Comparison of ENCODE assay signal across 12 cellular contexts in genomic region chr12:79997115-79997805, GRCh38.
A peak's percentile ranks its signal among the peaks of the same experiment; 100 is the strongest.
DNase-seq lines count a peak whose midpoint lies in the region; ATAC-seq and TF ChIP-seq lines count a peak whose summit lies in the region.
"Had no signal": no experiment of that assay in that cellular context is flagged by ENCODE, and none has a peak within 500 bp of the region (broad histone marks: within the 10 kb centered on the region; RNA-seq: fewer than 3 reads in every experiment).

No MANE protein-coding gene starts in this region.

- peaks cover 0 to 4% (median 0%) of the 10 kb centered on the region in 3 donors for H3K36me3 Mint-ChIP-seq in naive thymus-derived CD8-positive, alpha-beta T cell
- H3K36me3 Mint-ChIP-seq in CD4-positive, alpha-beta T cell (ENCODE audit: low read depth): no peaks in the 10 kb centered on the region

- no peaks in the 10 kb centered on the region for H3K9me3 ChIP-seq in CD4-positive, alpha-beta T cell (ENCODE audit: control insufficient read depth, low read length)
- H3K9me3 ChIP-seq: upper lobe of right lung had no signal

- no peak overlapping the region for H3K4me3 Mint-ChIP-seq in naive thymus-derived CD8-positive, alpha-beta T cell
- no peak overlapping the region for H3K4me3 Mint-ChIP-seq in CD4-positive, alpha-beta T cell

- TF ChIP-seq CTCF in NB4 (IDR thresholded peaks at IDR 0.05; ENCODE audit: low read depth, low read length): no peak
- no peak for TF ChIP-seq CTCF in CD4-positive, alpha-beta T cell (IDR thresholded peaks at IDR 0.05)
- no peak for TF ChIP-seq CTCF in foreskin keratinocyte (conservative IDR thresholded peaks at IDR 0.05)

- H3K4me1 Mint-ChIP-seq in naive thymus-derived CD8-positive, alpha-beta T cell: peaks cover 0 to 7% (median 0%) of the 10 kb centered on the region in 4 donors
- H3K4me1 Mint-ChIP-seq in CD4-positive, alpha-beta T cell (ENCODE audit: low read depth): no peaks in the 10 kb centered on the region

- CTCF ChIA-PET in CD4-positive, alpha-beta T cell (lab: Charles Lee): interaction anchor here (1.8 kb wide), 1 partner anchor 12 kb away, joined by 4 read pairs; no protein-coding TSS in a partner anchor

- POLR2A ChIA-PET in naive thymus-derived CD8-positive, alpha-beta T cell (lab: Charles Lee): no interaction called here
- POLR2A ChIA-PET in CD4-positive, alpha-beta T cell (lab: Charles Lee): no interaction called here

- ATAC-seq in GM19328 (IDR thresholded peaks at IDR 0.05; ENCODE audit: unreplicated experiment): peak; percentile 94
- peak; percentile 100 for ATAC-seq in HG02938 (IDR thresholded peaks at IDR 0.05; ENCODE audit: unreplicated experiment)
- ATAC-seq in naive thymus-derived CD8-positive, alpha-beta T cell: no peak
- no peak for ATAC-seq in CD4-positive, alpha-beta T cell (ENCODE audit: poor library complexity)
- ATAC-seq in foreskin keratinocyte: no peak
- ATAC-seq: upper lobe of right lung had no signal

- peaks cover 0 to 3% (median 0%) of the 10 kb centered on the region in 9 donors for H3K9me3 Mint-ChIP-seq in naive thymus-derived CD8-positive, alpha-beta T cell
- no peaks in the 10 kb centered on the region for H3K9me3 Mint-ChIP-seq in CD4-positive, alpha-beta T cell

- DNase-seq in NB4 (ENCODE audit: low read depth): peak; percentile 80
- DNase-seq in smooth muscle cell of the brain vasculature (ENCODE audit: low read depth, low spot score): peak; percentile 20
- DNase-seq in naive thymus-derived CD8-positive, alpha-beta T cell: no peak
- no peak for DNase-seq in CD4-positive, alpha-beta T cell
- DNase-seq in foreskin keratinocyte: no peak
- no peak for DNase-seq in NCI-H526 (lab: John Stamatoyannopoulos, UW)
- DNase-seq: activated CD4-positive, CD25-positive, alpha-beta regulatory T cell treated with anti-CD3 and anti-CD28 coated beads, Interleukin-2, amount 50 U/mL, for 72 hours; NCI-H2029 treated with DMSO at 0.1 percent for 48 hours; upper lobe of right lung had no signal

- no peaks in the 10 kb centered on the region for H3K27me3 ChIP-seq in CD4-positive, alpha-beta T cell (ENCODE audit: control insufficient read depth, insufficient read depth, low read length)
- no peaks in the 10 kb centered on the region for H3K27me3 ChIP-seq in foreskin keratinocyte
- H3K27me3 ChIP-seq: upper lobe of right lung had no signal

- no peak for TF ChIP-seq POLR2A in NB4 (IDR thresholded peaks at IDR 0.05; ENCODE audit: extremely low read depth, insufficient read length)

- intact Hi-C loops in CD4-positive, alpha-beta T cell (cut with DNase I, micrococcal nuclease): no loop called here

- H3K4me1 ChIP-seq in foreskin keratinocyte: peaks cover 9% of the 10 kb centered on the region
- H3K4me1 ChIP-seq: upper lobe of right lung had no signal

- H3K27me3 Mint-ChIP-seq in naive thymus-derived CD8-positive, alpha-beta T cell: peaks cover 0 to 2% (median 0%) of the 10 kb centered on the region in 5 donors
- H3K27me3 Mint-ChIP-seq in CD4-positive, alpha-beta T cell: peaks cover 13% of the 10 kb centered on the region

- H3K27ac ChIP-seq in CD4-positive, alpha-beta T cell (ENCODE audit: low read depth, low read length): no peak overlapping the region
- H3K27ac ChIP-seq in foreskin keratinocyte: no peak overlapping the region
- H3K27ac ChIP-seq: upper lobe of right lung had no signal

- H3K4me3 ChIP-seq in NB4 (ENCODE audit: low read depth, low read length): no peak overlapping the region
- H3K4me3 ChIP-seq: skin epidermis, upper lobe of right lung had no signal

- H3K27ac Mint-ChIP-seq in naive thymus-derived CD8-positive, alpha-beta T cell: no peak overlapping the region
- no peak overlapping the region for H3K27ac Mint-ChIP-seq in CD4-positive, alpha-beta T cell

Comparison
In these comparisons a context has a peak if more than half of its experiments do, and no peak if none do; other contexts are left out.
1. ATAC-seq: peak in GM19328 (single experiment) and HG02938 (single experiment); none in naive thymus-derived CD8-positive, alpha-beta T cell (0 of 2), CD4-positive, alpha-beta T cell (single experiment) and foreskin keratinocyte (single experiment).
2. DNase-seq: peak in NB4 (single experiment) and smooth muscle cell of the brain vasculature (single experiment); none in naive thymus-derived CD8-positive, alpha-beta T cell (0 of 10), CD4-positive, alpha-beta T cell (0 of 10), foreskin keratinocyte (0 of 2) and NCI-H526 (0 of 2).